Comparison of ENCODE assay signal across 8 cellular contexts in genomic region chr17:5031365-5032082, GRCh38. TPM values are rescaled to one million over a fixed set of nuclear protein-coding genes. Genes with fewer than 3 reads are reported as not detected.
A peak's percentile ranks its signal among the peaks of the same experiment; 100 is the strongest.
DNase-seq lines count a peak whose midpoint lies in the region; ATAC-seq and TF ChIP-seq lines count a peak whose summit lies in the region.

No MANE protein-coding gene starts in this region.

- BruUV-seq in IMR-90 (replicated peaks; lab: Mats Ljungman, UMichigan): no TSS peak

- H2BK120ac ChIP-seq in IMR-90 (ENCODE audit: low read depth, low read length): 0 out of 2 replicates have a peak overlapping the region, but pooled peaks have one; percentile 45

- peak overlapping the region; percentile 61 for H4K5ac ChIP-seq in IMR-90 (ENCODE audit: low read depth, low read length)

- TF ChIP-seq POLR2A in IMR-90 (IDR thresholded peaks at IDR 0.05; ENCODE audit: low read depth, low read length): no peak

- H4K91ac ChIP-seq in IMR-90 (ENCODE audit: insufficient read depth, low read depth, low read length): no peak overlapping the region

- ATAC-seq in GM18868 (IDR thresholded peaks at IDR 0.05; ENCODE audit: unreplicated experiment): peak; percentile 63
- ATAC-seq in IMR-90 (ENCODE audit: low read depth): peak; percentile 86

- H3K9me3 Mint-ChIP-seq in nephron progenitor cell: peaks cover 5% of the 10 kb centered on the region

- no peaks in the 10 kb centered on the region for H4K20me1 ChIP-seq in IMR-90 (ENCODE audit: insufficient read depth, low read length)

- H3K23ac ChIP-seq in IMR-90 (ENCODE audit: low read depth, low read length): peak overlapping the region; percentile 89; the same call in 1 of the 2 replicates

- H3K14ac ChIP-seq in IMR-90 (replicated peaks; ENCODE audit: low read depth, low read length): peak overlapping the region; percentile 57; the same call in 1 of the 2 replicates

- H3K79me1 ChIP-seq in IMR-90 (ENCODE audit: low read depth in 1 of 2, low read length in 2 of 2): no peaks in the 10 kb centered on the region

- peak overlapping the region; percentile 15 for H2AK9ac ChIP-seq in IMR-90 (replicated peaks; ENCODE audit: low read depth, low read length, poor library complexity)

- H3K27me3 ChIP-seq in IMR-90 (ENCODE audit: control insufficient read depth, insufficient read depth, low read length): peaks cover 8% of the 10 kb centered on the region

- no peak overlapping the region for H2BK5ac ChIP-seq in IMR-90 (ENCODE audit: low read depth, low read length, poor library complexity, severe bottlenecking)

- TF ChIP-seq RAD21 in IMR-90 (IDR thresholded peaks at IDR 0.05; ENCODE audit: low read length): peak; percentile 54

- dilution Hi-C loops in IMR-90 (cut with HindIII; ENCODE audit: low sequenced_read_pairs, unreplicated experiment): no loop called here

- H3K9ac ChIP-seq in IMR-90 (ENCODE audit: low read depth, low read length): peak overlapping the region; percentile 60

- TF ChIP-seq CTCF in IMR-90 (conservative IDR thresholded peaks at IDR 0.05; ENCODE audit: low read depth, low read length): peak; percentile 73
- TF ChIP-seq CTCF in RWPE1 (conservative IDR thresholded peaks at IDR 0.05; ENCODE audit: low read depth): peak; percentile 73
- TF ChIP-seq CTCF in foreskin fibroblast (IDR thresholded peaks at IDR 0.05; ENCODE audit: low read depth, low read length): peak; percentile 76
- TF ChIP-seq CTCF in nephron progenitor cell (IDR thresholded peaks at IDR 0.05): peak; percentile 55

- H3K4ac ChIP-seq in IMR-90 (ENCODE audit: low read depth, low read length): peak overlapping the region; percentile 79

- H2BK15ac ChIP-seq in IMR-90 (ENCODE audit: low read depth, low read length): no peak overlapping the region

- no peak overlapping the region for H3K27ac Mint-ChIP-seq in nephron progenitor cell

- no peak overlapping the region for H3K56ac ChIP-seq in IMR-90 (ENCODE audit: extremely low read depth, insufficient read depth, low read length)

- no peaks in the 10 kb centered on the region for H3K4me1 ChIP-seq in IMR-90 (ENCODE audit: control insufficient read depth, insufficient read depth, low read length)

- no peak overlapping the region for H3K27ac ChIP-seq in IMR-90 (ENCODE audit: insufficient read depth, low read length)
- peak overlapping the region; percentile 54 for H3K27ac ChIP-seq in RWPE1

- WGBS in IMR-90 (ENCODE audit: extremely low coverage in 2 of 2, insufficient read length in 1 of 2), 2 experiments: 25% methylated on average over 2 of the region's 48 CpGs; no CpG with 5 or more reads in 1 of the 2 experiments

- no peak overlapping the region for H2BK20ac ChIP-seq in IMR-90 (ENCODE audit: low read depth, low read length)

- intact Hi-C loops in IMR-90 (cut with micrococcal nuclease): loop anchor here (1.0 kb wide), 1 partner anchor 31 kb away; no protein-coding TSS in a partner anchor

- in situ Hi-C loops in ACHN (cut with HindIII; ENCODE audit: low pct_ligation_motif_present, low pct_unique_long_range_greater_than_20kb, low sequenced_read_pairs) (no loop called here), IMR-90 (cut with MboI; ENCODE audit: low sequenced_read_pairs) (no loop called here)

- peak; percentile 86 for DNase-seq in ACHN
- DNase-seq in IMR-90: peak; percentile 73
- peak; percentile 67 for DNase-seq in RWPE1 (ENCODE audit: low spot score)
- DNase-seq in activated T-helper 9 cell treated with anti-CD3 and anti-CD28 coated beads, Interleukin-2, amount 50 U/mL, for 16 hours (ENCODE audit: low read depth): peak; percentile 74
- peak; percentile 61 to 88 for DNase-seq in foreskin fibroblast
- DNase-seq in nephron progenitor cell: peak; percentile 89
- peak; percentile 66 to 85 (median 72) for DNase-seq in stimulated activated naive CD4-positive, alpha-beta T cell (lab: John Stamatoyannopoulos, UW)

- no peak overlapping the region for H2AK5ac ChIP-seq in IMR-90 (ENCODE audit: low read depth, low read length)

- no peaks in the 10 kb centered on the region for H3K9me3 ChIP-seq in IMR-90 (ENCODE audit: control insufficient read depth, insufficient read depth, low read length)

- H3K4me1 Mint-ChIP-seq in nephron progenitor cell: peaks cover 10% of the 10 kb centered on the region

- peak overlapping the region; percentile 6; the same call in 1 of the 2 replicates for H3K18ac ChIP-seq in IMR-90 (ENCODE audit: low read depth, low read length)

- peak overlapping the region; percentile 94 for H2AFZ ChIP-seq in IMR-90 (replicated peaks; ENCODE audit: low read length, poor library complexity)

- no peaks in the 10 kb centered on the region; the same call in 1 of the 2 replicates for H3K9me1 ChIP-seq in IMR-90 (ENCODE audit: insufficient read depth, low read length)

- CTCF ChIA-PET in IMR-90 (lab: Yijun Ruan, JAX): interaction anchor here (1.4 kb wide), 1 partner anchor 31 kb away, joined by 10 read pairs; no protein-coding TSS in a partner anchor
- CTCF ChIA-PET in RWPE1 (lab: Yijun Ruan, JAX): interaction anchor here (0.8 kb wide), 1 partner anchor 51 kb away, joined by 4 read pairs; no protein-coding TSS in a partner anchor

- H4K8ac ChIP-seq in IMR-90 (ENCODE audit: low read depth in 2 of 2, low read length in 2 of 2): peak overlapping the region; percentile 77; a peak in 3 of 4 replicates

- H3K4me3 ChIP-seq in IMR-90 (ENCODE audit: insufficient read depth, low read depth, low read length) (peak overlapping the region; percentile 38), foreskin fibroblast (ENCODE audit: low read depth in 1 of 2, low read length in 2 of 2) (peak overlapping the region; percentile 43 to 59)

- H3K36me3 Mint-ChIP-seq in nephron progenitor cell (ENCODE audit: low read depth): no peaks in the 10 kb centered on the region

- H3K4me2 ChIP-seq in IMR-90 (ENCODE audit: low read depth, low read length): peak overlapping the region; percentile 85

- peak overlapping the region; percentile 80 for H3K4me3 Mint-ChIP-seq in nephron progenitor cell

- POLR2A ChIA-PET in IMR-90 (lab: Charles Lee; ENCODE audit: unreplicated experiment) (no interaction called here), RWPE1 (lab: Yijun Ruan, JAX; ENCODE audit: low non-redundant PET) (no interaction called here)

- peaks cover 68% of the 10 kb centered on the region for H3K27me3 Mint-ChIP-seq in nephron progenitor cell (ENCODE audit: low read depth, poor library complexity)

- H3K36me3 ChIP-seq in IMR-90 (ENCODE audit: control insufficient read depth, insufficient read depth, low read length): no peaks in the 10 kb centered on the region

TF ChIP-seq in IMR-90, 13 proteins besides CTCF, POLR2A, EP300 and RAD21:
- peak; percentile 67 for TF ChIP-seq SMC3 (IDR thresholded peaks at IDR 0.05; ENCODE audit: low read depth, low read length)
- 0 out of 2 replicates have a peak, but pooled peaks have one; percentile 36 for TF ChIP-seq MXI1 (IDR thresholded peaks at IDR 0.05; ENCODE audit: borderline replicate concordance, low read depth, low read length)
- TF ChIP-seq MAFK (IDR thresholded peaks at IDR 0.05; ENCODE audit: low read depth, low read length): no peak
- no peak for TF ChIP-seq USF2 (IDR thresholded peaks at IDR 0.05; ENCODE audit: low read depth, low read length)
- peak; percentile 32; the same call in 1 of the 2 replicates for TF ChIP-seq MAZ (IDR thresholded peaks at IDR 0.05; ENCODE audit: borderline replicate concordance, low read depth, low read length)

RNA-seq across cellular contexts. Expression of gene SLC52A1, which starts 3.7 kb away (rescaled TPM):
- not detected in 2 replicates for total RNA-seq in IMR-90 (2012; rRNA removed)
- not detected in 2 replicates for polyA plus RNA-seq in IMR-90 (2012; rRNA removed)
- 0.02 and 0.03 TPM in 2 replicates for polyA plus RNA-seq in IMR-90 (2012; cell fraction: cytosol; rRNA removed)
- 0.08 and 0.13 TPM in 2 replicates for polyA plus RNA-seq in IMR-90 (2012; cell fraction: nucleus; rRNA removed; ENCODE audit: low replicate concordance)

RNA-seq across cellular contexts. Expression of gene KIF1C, which starts 33.8 kb away (rescaled TPM):
- total RNA-seq in IMR-90 (2012; rRNA removed): 27.4 and 28.6 TPM in 2 replicates
- 28.7 and 31.6 TPM in 2 replicates for polyA plus RNA-seq in IMR-90 (2012; rRNA removed)
- polyA plus RNA-seq in IMR-90 (2012; cell fraction: cytosol; rRNA removed): 25.1 and 36.4 TPM in 2 replicates
- polyA plus RNA-seq in IMR-90 (2012; cell fraction: nucleus; rRNA removed; ENCODE audit: low replicate concordance): 37.1 and 38.6 TPM in 2 replicates

RNA-seq across cellular contexts. Expression of gene INCA1, which starts 34.2 kb away (rescaled TPM):
- under 0.01 and 0.18 TPM in 2 replicates for total RNA-seq in IMR-90 (2012; rRNA removed)
- polyA plus RNA-seq in IMR-90 (2012; rRNA removed): 0.51 and 0.92 TPM in 2 replicates
- 0.28 and 0.42 TPM in 2 replicates for polyA plus RNA-seq in IMR-90 (2012; cell fraction: cytosol; rRNA removed)
- polyA plus RNA-seq in IMR-90 (2012; cell fraction: nucleus; rRNA removed; ENCODE audit: low replicate concordance): 2.3 and 2.8 TPM in 2 replicates

RNA-seq across cellular contexts. Expression of gene CAMTA2, which starts 44.0 kb away (rescaled TPM):
- total RNA-seq in IMR-90 (2012; rRNA removed): 1.4 TPM in 2 replicates
- polyA plus RNA-seq in IMR-90 (2012; rRNA removed): 54.7 and 59.7 TPM in 2 replicates
- 37.1 and 49.2 TPM in 2 replicates for polyA plus RNA-seq in IMR-90 (2012; cell fraction: cytosol; rRNA removed)
- 375 and 891 TPM in 2 replicates for polyA plus RNA-seq in IMR-90 (2012; cell fraction: nucleus; rRNA removed; ENCODE audit: low replicate concordance)

RNA-seq across cellular contexts. Expression of gene ZFP3, which starts 46.7 kb away (rescaled TPM):
- total RNA-seq in IMR-90 (2012; rRNA removed): 0.54 and 0.83 TPM in 2 replicates
- 0.60 and 0.75 TPM in 2 replicates for polyA plus RNA-seq in IMR-90 (2012; rRNA removed)
- polyA plus RNA-seq in IMR-90 (2012; cell fraction: cytosol; rRNA removed): 0.16 and 0.17 TPM in 2 replicates
- 0.21 and 1.5 TPM in 2 replicates for polyA plus RNA-seq in IMR-90 (2012; cell fraction: nucleus; rRNA removed; ENCODE audit: low replicate concordance)
